ENCODE assay signal across 13 cellular contexts in the genomic region with DNA sequence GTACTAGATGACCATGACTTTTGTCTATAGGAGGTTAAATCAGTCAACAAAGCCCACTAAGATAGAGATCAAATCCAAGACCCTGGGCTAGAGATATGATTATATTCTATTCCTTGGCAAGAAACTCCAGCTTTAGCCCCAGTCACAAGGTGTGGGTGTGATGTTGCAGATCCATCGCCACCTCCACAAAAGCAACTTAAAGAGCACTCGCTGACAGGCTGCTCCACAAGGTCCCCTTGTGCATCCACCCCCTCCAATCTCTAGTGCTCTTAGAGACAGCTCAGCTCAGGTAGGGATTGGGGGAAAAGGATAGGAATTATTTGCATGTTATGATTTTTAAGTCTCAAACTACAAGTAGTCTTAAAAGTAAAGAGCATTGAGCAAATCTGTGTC.
"Had no signal": no experiment of that assay in that cellular context is flagged by ENCODE, and none has a peak within 500 bp of the region (broad histone marks: within the 10 kb centered on the region; RNA-seq: fewer than 3 reads in every experiment).

No MANE protein-coding gene starts in this region.

- H3K27ac Mint-ChIP-seq: activated CD4-positive, alpha-beta memory T cell treated with anti-CD3 and anti-CD28 coated beads, Interleukin-2, amount 10 ng/mL, durations not matched to agents 7 days and 5 days; activated CD4-positive, alpha-beta T cell treated with anti-CD3 and anti-CD28 coated beads for 36 hours; activated T-cell treated with anti-CD3 and anti-CD28 coated beads, Interleukin-2, amount 50 U/mL, for 24 hours had no signal

- H3K4me3 Mint-ChIP-seq: activated CD4-positive, alpha-beta memory T cell treated with anti-CD3 and anti-CD28 coated beads, Interleukin-2, amount 10 ng/mL, durations not matched to agents 7 days and 5 days; activated CD4-positive, alpha-beta T cell treated with anti-CD3 and anti-CD28 coated beads for 36 hours; activated T-cell treated with anti-CD3 and anti-CD28 coated beads, Interleukin-2, amount 50 U/mL, for 24 hours; neural crest cell had no signal

- DNase-seq: activated CD4-positive, alpha-beta memory T cell treated with anti-CD3 and anti-CD28 coated beads, Interleukin-2, amount 10 ng/mL, durations not matched to agents 7 days and 5 days; activated CD4-positive, alpha-beta T cell treated with anti-CD3 and anti-CD28 coated beads for 36 hours; activated effector memory CD4-positive, alpha-beta T cell treated with Interleukin-2 at 50 U/mL for 16 hours; activated naive CD4-positive, alpha-beta T cell treated with anti-CD3 and anti-CD28 coated beads, Interleukin-2, amount 50 U/mL, for 16 hours; activated T-cell treated with anti-CD3 and anti-CD28 coated beads, Interleukin-2, amount 50 U/mL, for 24 hours; dorsolateral prefrontal cortex; erythroblast; lower lobe of right lung; stimulated activated CD4-positive, alpha-beta T cell treated with anti-CD3 and anti-CD28 coated beads, Interleukin-2, amount 100 ng/mL, for 24 hours; thyroid gland had no signal

- H3K9me3 Mint-ChIP-seq: activated CD4-positive, alpha-beta memory T cell treated with anti-CD3 and anti-CD28 coated beads, Interleukin-2, amount 10 ng/mL, durations not matched to agents 7 days and 5 days; activated T-cell treated with anti-CD3 and anti-CD28 coated beads, Interleukin-2, amount 50 U/mL, for 24 hours; neural crest cell had no signal

- H3K4me1 ChIP-seq: lower lobe of right lung, prostate gland, thyroid gland had no signal

- H3K9me3 ChIP-seq: lower lobe of right lung, prostate gland, thyroid gland had no signal

- H3K36me3 ChIP-seq: lower lobe of right lung, prostate gland, thyroid gland had no signal

- H3K27me3 Mint-ChIP-seq: activated CD4-positive, alpha-beta memory T cell treated with anti-CD3 and anti-CD28 coated beads, Interleukin-2, amount 10 ng/mL, durations not matched to agents 7 days and 5 days; activated T-cell treated with anti-CD3 and anti-CD28 coated beads, Interleukin-2, amount 50 U/mL, for 24 hours had no signal

- H3K27ac ChIP-seq: dorsolateral prefrontal cortex, lower lobe of right lung, prostate gland, thyroid gland had no signal

- H3K4me1 Mint-ChIP-seq: activated CD4-positive, alpha-beta memory T cell treated with anti-CD3 and anti-CD28 coated beads, Interleukin-2, amount 10 ng/mL, durations not matched to agents 7 days and 5 days; neural crest cell had no signal

- ATAC-seq: left colon, lower lobe of right lung had no signal

- H3K4me3 ChIP-seq: dorsolateral prefrontal cortex, lower lobe of right lung, prostate gland, thyroid gland had no signal

- H3K27me3 ChIP-seq: dorsolateral prefrontal cortex, thyroid gland had no signal
